Comparison of ENCODE assay signal across 24 cellular contexts in genomic region chr9:136289651-136290507, GRCh38. TPM values are rescaled to one million over a fixed set of nuclear protein-coding genes. Genes with fewer than 3 reads are reported as not detected.
DNase-seq lines count a peak whose midpoint lies in the region; ATAC-seq and TF ChIP-seq lines count a peak whose summit lies in the region.
"Had no signal": no experiment of that assay in that cellular context is flagged by ENCODE, and none has a peak within 500 bp of the region (broad histone marks: within the 10 kb centered on the region; RNA-seq: fewer than 3 reads in every experiment).

No MANE protein-coding gene starts in this region.

- BruUV-seq in OCI-LY7 (replicated peaks; lab: Mats Ljungman, UMichigan), result no TSS peak

- H3K9me2 ChIP-seq in GM23338 (ENCODE audit: insufficient read depth) (no peaks in the 10 kb centered on the region), OCI-LY7 (ENCODE audit: insufficient read depth, low read length) (no peaks in the 10 kb centered on the region)

- H3K4me1 Mint-ChIP-seq in GM23338, result no peaks in the 10 kb centered on the region
- H3K4me1 Mint-ChIP-seq: activated naive CD8-positive, alpha-beta T cell treated with anti-CD3 and anti-CD28 coated beads, Interleukin-2, amount 10 ng/mL, durations not matched to agents 7 days and 5 days; CD14-positive monocyte; central memory CD8-positive, alpha-beta T cell; stimulated activated effector memory CD8-positive, alpha-beta T cell treated with anti-CD3 and anti-CD28 coated beads, Interleukin-12 subunit alpha, Interleukin-12 subunit beta, amount 100 ng/mL, for 72 hours had no signal

- H3F3A ChIP-seq in GM23338 (replicated peaks; ENCODE audit: low read depth), result peaks cover 11% of the 10 kb centered on the region; the same call in 1 of the 2 replicates

- no peaks in the 10 kb centered on the region for H3K9me3 Mint-ChIP-seq in GM23338
- H3K9me3 Mint-ChIP-seq: activated CD8-positive, alpha-beta T cell treated with anti-CD3 and anti-CD28 coated beads for 36 hours; activated naive CD8-positive, alpha-beta T cell treated with anti-CD3 and anti-CD28 coated beads, Interleukin-2, amount 10 ng/mL, durations not matched to agents 7 days and 5 days; central memory CD8-positive, alpha-beta T cell; mesothelial cell of epicardium; naive thymus-derived CD8-positive, alpha-beta T cell; stimulated activated effector memory CD8-positive, alpha-beta T cell treated with anti-CD3 and anti-CD28 coated beads, Interleukin-12 subunit alpha, Interleukin-12 subunit beta, amount 100 ng/mL, for 72 hours had no signal

- H3K36me3 ChIP-seq in GM23338 (ENCODE audit: insufficient read depth) (no peaks in the 10 kb centered on the region), OCI-LY7 (ENCODE audit: insufficient read depth, low read length) (no peaks in the 10 kb centered on the region)
- H3K36me3 ChIP-seq: left lung, MG63 had no signal

- H3K27me3 ChIP-seq in GM23338 (ENCODE audit: insufficient read depth) (no peaks in the 10 kb centered on the region), foreskin keratinocyte (peaks cover 23% of the 10 kb centered on the region)
- H3K27me3 ChIP-seq: MG63 had no signal

- H3K4me3 ChIP-seq in GM23338 (no peak overlapping the region), OCI-LY7 (ENCODE audit: low read depth, low read length, poor library complexity, severe bottlenecking) (no peak overlapping the region)
- H3K4me3 ChIP-seq: left lung, MG63, smooth muscle cell had no signal

- no peak overlapping the region for H3K27ac Mint-ChIP-seq in GM23338
- H3K27ac Mint-ChIP-seq: activated CD8-positive, alpha-beta T cell treated with anti-CD3 and anti-CD28 coated beads for 36 hours; activated naive CD8-positive, alpha-beta T cell treated with anti-CD3 and anti-CD28 coated beads, Interleukin-2, amount 10 ng/mL, durations not matched to agents 7 days and 5 days; CD14-positive monocyte; mesothelial cell of epicardium; naive thymus-derived CD8-positive, alpha-beta T cell; stimulated activated effector memory CD8-positive, alpha-beta T cell treated with anti-CD3 and anti-CD28 coated beads, Interleukin-12 subunit alpha, Interleukin-12 subunit beta, amount 100 ng/mL, for 72 hours had no signal

- H3K27ac ChIP-seq in 22Rv1, result no peak overlapping the region
- no peak overlapping the region for H3K27ac ChIP-seq in GM23338 (ENCODE audit: low read depth)
- no peak overlapping the region for H3K27ac ChIP-seq in OCI-LY7 (ENCODE audit: low read depth, low read length, poor library complexity, severe bottlenecking)
- H3K27ac ChIP-seq in foreskin keratinocyte, result no peak overlapping the region
- H3K27ac ChIP-seq: left lung had no signal

- H2AFZ ChIP-seq in GM23338 (no peak overlapping the region), OCI-LY7 (ENCODE audit: low read length) (peak overlapping the region; percentile 41; the same call in 1 of the 2 replicates)

- H3K9me3 ChIP-seq in OCI-LY7 (ENCODE audit: low read length), result no peaks in the 10 kb centered on the region
- H3K9me3 ChIP-seq: left lung, MG63 had no signal

- POLR2A ChIA-PET in OCI-LY7 (lab: Charles Lee), result no interaction called here

- H4K20me1 ChIP-seq in GM23338 (replicated peaks; ENCODE audit: insufficient read depth), result no peaks in the 10 kb centered on the region
- no peaks in the 10 kb centered on the region for H4K20me1 ChIP-seq in OCI-LY7 (ENCODE audit: insufficient read depth, low read length)

- peak; percentile 55 for TF ChIP-seq CTCF in 22Rv1 (IDR thresholded peaks at IDR 0.05)
- peak in 1 of 2 experiments; percentile 50; a peak in 2 of 4 replicates for TF ChIP-seq CTCF in GM23338 (conservative IDR thresholded peaks at IDR 0.05; ENCODE audit: low read depth in 2 of 2)
- peak; percentile 45 for TF ChIP-seq CTCF in OCI-LY7 (conservative IDR thresholded peaks at IDR 0.05; ENCODE audit: low read length)
- TF ChIP-seq CTCF in foreskin keratinocyte (conservative IDR thresholded peaks at IDR 0.05), result peak; percentile 17

- no peak overlapping the region for H3K4me2 ChIP-seq in GM23338
- H3K4me2 ChIP-seq in OCI-LY7 (ENCODE audit: low read length), result no peak overlapping the region
- H3K4me2 ChIP-seq: smooth muscle cell had no signal

- ATAC-seq in GM23338 (peak; percentile 58), foreskin keratinocyte (no peak), GM19395 (IDR thresholded peaks at IDR 0.05; ENCODE audit: unreplicated experiment) (no peak)
- ATAC-seq: activated CD4-positive, CD25-positive, alpha-beta regulatory T cell treated with anti-CD3 and anti-CD28 coated beads, Interleukin-2, amount 50 U/mL, for 24 hours; activated CD8-positive, alpha-beta T cell treated with anti-CD3 and anti-CD28 coated beads for 36 hours; left lung; naive thymus-derived CD8-positive, alpha-beta T cell; stimulated activated effector memory CD8-positive, alpha-beta T cell treated with anti-CD3 and anti-CD28 coated beads, Interleukin-12 subunit alpha, Interleukin-12 subunit beta, amount 100 ng/mL, for 72 hours had no signal

- no peaks in the 10 kb centered on the region for H3K4me1 ChIP-seq in GM23338 (ENCODE audit: insufficient read depth)
- peaks cover 6% of the 10 kb centered on the region for H3K4me1 ChIP-seq in OCI-LY7 (ENCODE audit: insufficient read depth, low read length, poor library complexity, severe bottlenecking)
- H3K4me1 ChIP-seq in foreskin keratinocyte, result no peaks in the 10 kb centered on the region
- H3K4me1 ChIP-seq: left lung had no signal

- no peak for DNase-seq in GM23338 (ENCODE audit: low spot score)
- DNase-seq in OCI-LY7 (ENCODE audit: low spot score), result peak; percentile 41
- DNase-seq in foreskin keratinocyte, result no peak
- no peak for DNase-seq in NCI-H510A (lab: John Stamatoyannopoulos, UW)
- no peak for DNase-seq in NCI-H2171 treated with DMSO at 0.1 percent for 48 hours (lab: John Stamatoyannopoulos, UW)
- DNase-seq: activated CD8-positive, alpha-beta T cell treated with anti-CD3 and anti-CD28 coated beads for 36 hours; activated naive CD8-positive, alpha-beta T cell treated with anti-CD3 and anti-CD28 coated beads, Interleukin-2, amount 10 ng/mL, durations not matched to agents 7 days and 5 days; head of caudate nucleus; MG63; naive thymus-derived CD8-positive, alpha-beta T cell; NCI-H1436; SHP77 treated with DMSO at 0.1 percent for 48 hours; SW 1271 had no signal

- H3K27me3 Mint-ChIP-seq in GM23338 (ENCODE audit: insufficient read depth, low read depth, poor library complexity), result peaks cover 3% of the 10 kb centered on the region
- H3K27me3 Mint-ChIP-seq: activated CD8-positive, alpha-beta T cell treated with anti-CD3 and anti-CD28 coated beads for 36 hours; activated naive CD8-positive, alpha-beta T cell treated with anti-CD3 and anti-CD28 coated beads, Interleukin-2, amount 10 ng/mL, durations not matched to agents 7 days and 5 days had no signal

- H3K36me3 Mint-ChIP-seq in GM23338 (ENCODE audit: low read depth), result no peaks in the 10 kb centered on the region
- H3K36me3 Mint-ChIP-seq: activated naive CD8-positive, alpha-beta T cell treated with anti-CD3 and anti-CD28 coated beads, Interleukin-2, amount 10 ng/mL, durations not matched to agents 7 days and 5 days; CD14-positive monocyte; mesothelial cell of epicardium; naive thymus-derived CD8-positive, alpha-beta T cell; stimulated activated effector memory CD8-positive, alpha-beta T cell treated with anti-CD3 and anti-CD28 coated beads, Interleukin-12 subunit alpha, Interleukin-12 subunit beta, amount 100 ng/mL, for 72 hours had no signal

- no peak overlapping the region for H3K4me3 Mint-ChIP-seq in GM23338
- H3K4me3 Mint-ChIP-seq: activated CD8-positive, alpha-beta T cell treated with anti-CD3 and anti-CD28 coated beads for 36 hours; activated naive CD8-positive, alpha-beta T cell treated with anti-CD3 and anti-CD28 coated beads, Interleukin-2, amount 10 ng/mL, durations not matched to agents 7 days and 5 days; CD14-positive monocyte; central memory CD8-positive, alpha-beta T cell; mesothelial cell of epicardium; naive thymus-derived CD8-positive, alpha-beta T cell; stimulated activated effector memory CD8-positive, alpha-beta T cell treated with anti-CD3 and anti-CD28 coated beads, Interleukin-12 subunit alpha, Interleukin-12 subunit beta, amount 100 ng/mL, for 72 hours had no signal

- CTCF ChIA-PET in OCI-LY7 (lab: Charles Lee; ENCODE audit: unreplicated experiment), result interaction anchor here (0.6 kb wide), 1 partner anchor 193 kb away, joined by 3 read pairs; no protein-coding TSS in a partner anchor

- intact Hi-C loops in OCI-LY7 (cut with micrococcal nuclease; ENCODE audit: unreplicated experiment), result no loop called here

- no peaks in the 10 kb centered on the region for H3K79me2 ChIP-seq in GM23338 (replicated peaks; ENCODE audit: insufficient read depth)
- no peaks in the 10 kb centered on the region for H3K79me2 ChIP-seq in OCI-LY7 (ENCODE audit: insufficient read depth, low read depth, low read length)

TF ChIP-seq in GM23338, 12 proteins besides CTCF, POLR2A, EP300 and RAD21 (continues in another document):
- TF ChIP-seq STAT1 (IDR thresholded peaks at IDR 0.05; ENCODE audit: unreplicated experiment) (no peak), ZNF114 (CRISPR knock-in tag; IDR thresholded peaks at IDR 0.05) (no peak), ZNF331 (CRISPR knock-in tag; IDR thresholded peaks at IDR 0.05; ENCODE audit: low read depth) (no peak), POLR2AphosphoS5 (IDR thresholded peaks at IDR 0.05; ENCODE audit: low read depth) (no peak), EZH2 (IDR thresholded peaks at IDR 0.05; ENCODE audit: low read depth, unreplicated experiment) (no peak), EZH2phosphoT487 (IDR thresholded peaks at IDR 0.05; ENCODE audit: unreplicated experiment) (no peak)

RNA-seq across cellular contexts. Expression of gene CCDC187, which starts 14.0 kb away (rescaled TPM):
- 0.14 TPM in 1 of 2 replicates, not detected in the other for total RNA-seq in GM23338 (2014; rRNA removed; shearing (Covaris generic))
- polyA plus RNA-seq in GM23338 (2016; fragmentation: Nextera tagmentation; extraction: Ambion mirVana) (not detected in 2 replicates), foreskin keratinocyte (0.01 and 0.03 TPM in 2 replicates)
- total RNA-seq in OCI-LY7 (2014; rRNA removed; shearing (Covaris generic)), result not detected in 2 replicates
- total RNA-seq in OCI-LY7 (2022) (not detected in 2 replicates), foreskin keratinocyte (0.03 TPM in 1 of 2 replicates, not detected in the other)
- total RNA-seq: activated naive CD8-positive, alpha-beta T cell treated with anti-CD3 and anti-CD28 coated beads, Interleukin-2, amount 10 ng/mL, durations not matched to agents 7 days and 5 days; naive thymus-derived CD8-positive, alpha-beta T cell; osteoblast; renal cortical epithelial cell; smooth muscle cell had no signal
- polyA plus RNA-seq: CD14-positive monocyte; naive thymus-derived CD8-positive, alpha-beta T cell had no signal

RNA-seq across cellular contexts. Expression of gene GPSM1, which starts 37.5 kb away (rescaled TPM):
- total RNA-seq in GM23338 (2014; rRNA removed; shearing (Covaris generic)), result 21.3 and 23.2 TPM in 2 replicates
- polyA plus RNA-seq in GM23338 (2016; fragmentation: Nextera tagmentation; extraction: Ambion mirVana) (4.8 and 5.6 TPM in 2 replicates), foreskin keratinocyte (3.4 and 5.3 TPM in 2 replicates)
- total RNA-seq in OCI-LY7 (2014; rRNA removed; shearing (Covaris generic)), result not detected in 2 replicates
- total RNA-seq in OCI-LY7 (2022) (not detected in 2 replicates), foreskin keratinocyte (3.6 and 6.2 TPM in 2 replicates)

RNA-seq across cellular contexts. Expression of gene QSOX2, which starts 44.3 kb away (rescaled TPM):
- total RNA-seq in GM23338 (2014; rRNA removed; shearing (Covaris generic)), result 25.5 and 29.2 TPM in 2 replicates
- polyA plus RNA-seq in GM23338 (2016; fragmentation: Nextera tagmentation; extraction: Ambion mirVana) (9.2 and 10.5 TPM in 2 replicates), foreskin keratinocyte (6.4 and 7.0 TPM in 2 replicates)
- total RNA-seq in OCI-LY7 (2014; rRNA removed; shearing (Covaris generic)), result 47.8 and 50.0 TPM in 2 replicates
- total RNA-seq in OCI-LY7 (2022) (57.5 and 57.9 TPM in 2 replicates), foreskin keratinocyte (11.9 and 13.6 TPM in 2 replicates)
